In genomic region chr11:103395612-103396011, GRCh38 we compare ENCODE assay signal across 17 cellular contexts.
DNase-seq lines count a peak whose midpoint lies in the region; ATAC-seq, FAIRE-seq and TF ChIP-seq lines count a peak whose summit lies in the region.
"Had no signal": no experiment of that assay in that cellular context is flagged by ENCODE, and none has a peak within 500 bp of the region (broad histone marks: within the 10 kb centered on the region; RNA-seq: fewer than 3 reads in every experiment).

No MANE protein-coding gene starts in this region.

- H3K27ac ChIP-seq in AG04450 (ENCODE audit: low read depth, low read length) (peak overlapping the region; percentile 25), keratinocyte (ENCODE audit: control insufficient read depth, insufficient read depth, low read length) (no peak overlapping the region)
- H3K27ac ChIP-seq: ascending aorta, prostate gland had no signal

- POLR2A ChIA-PET in AG04450 (lab: Yijun Ruan, JAX): no interaction called here

- dilution Hi-C loops in keratinocyte (cut with MboI; ENCODE audit: extremely low pct_ligation_motif_present, low sequenced_read_pairs): no loop called here

- peaks cover 0 to 3% of the 10 kb centered on the region in 2 donors for H3K9me3 Mint-ChIP-seq in stimulated activated naive B cell treated with anti-CD40 and anti-IgM and Interleukin-4, amounts not matched to agents 10 μg/mL and 1 μg/mL and 100 μg/mL, for 72 hours
- H3K9me3 Mint-ChIP-seq: activated T-helper 1 cell treated with anti-CD3 and anti-CD28 coated beads, Interleukin-12 subunit alpha, Interleukin-12 subunit beta, Interleukin-2, Interleukin-4 antibody, amounts not matched to agents 30 ng/mL and 10 ng/mL and 1 ng/mL, durations not matched to agents 14 hours and 24 hours and 36 hours; stimulated activated memory B cell treated with anti-CD40 and anti-IgM and Interleukin-4, amounts not matched to agents 10 μg/mL and 1 μg/mL and 100 μg/mL, for 72 hours had no signal

- H2AFZ ChIP-seq in keratinocyte (ENCODE audit: control insufficient read depth, low read length): no peak overlapping the region

- H3K36me3 Mint-ChIP-seq in stimulated activated naive B cell treated with anti-CD40 and anti-IgM and Interleukin-4, amounts not matched to agents 10 μg/mL and 1 μg/mL and 100 μg/mL, for 72 hours: peaks cover 0 to 2% of the 10 kb centered on the region in 2 donors
- H3K36me3 Mint-ChIP-seq: stimulated activated memory B cell treated with anti-CD40 and anti-IgM and Interleukin-4, amounts not matched to agents 10 μg/mL and 1 μg/mL and 100 μg/mL, for 72 hours had no signal

- no peaks in the 10 kb centered on the region for H3K36me3 ChIP-seq in keratinocyte (ENCODE audit: control insufficient read depth in 2 of 2, extremely low read depth in 1 of 2, insufficient read depth in 2 of 2, low read length in 2 of 2)
- H3K36me3 ChIP-seq: prostate gland had no signal

- no peak for DNase-seq in AG04450 (ENCODE audit: low read depth, low spot score)
- DNase-seq in HS-27A (ENCODE audit: low read depth): peak; percentile 1
- DNase-seq in astrocyte of the spinal cord (ENCODE audit: low read depth, low spot score): peak; percentile 66
- DNase-seq in keratinocyte (ENCODE audit: low read depth, low spot score): no peak
- no peak for DNase-seq in CD1c-positive myeloid dendritic cell (ENCODE audit: extremely low spot score)
- no peak for DNase-seq in NCI-H510A treated with DMSO at 0.1 percent for 48 hours (lab: John Stamatoyannopoulos, UW)
- no peak for DNase-seq in stimulated activated naive B cell treated with anti-CD40 and anti-IgM and Interleukin-4, amounts not matched to agents 10 μg/mL and 1 μg/mL and 100 μg/mL, for 72 hours
- DNase-seq: activated CD4-positive, alpha-beta T cell treated with anti-CD3 and anti-CD28 coated beads, Interleukin-2, amount 10 ng/mL, durations not matched to agents 7 days and 5 days; DND-41; NCI-H1048; NCI-H2227 treated with DMSO at 0.1 percent for 48 hours; stimulated activated CD4-positive, alpha-beta T cell treated with anti-CD3 and anti-CD28 coated beads, Interleukin-4, amount 100 ng/mL, for 24 hours had no signal

- H3K9me3 ChIP-seq in AG04450 (ENCODE audit: control insufficient read depth, insufficient read depth, low read length): peaks cover 6% of the 10 kb centered on the region
- H3K9me3 ChIP-seq in keratinocyte (ENCODE audit: control insufficient read depth, low read depth, low read length): no peaks in the 10 kb centered on the region
- H3K9me3 ChIP-seq: ascending aorta, prostate gland had no signal

- H3K4me3 Mint-ChIP-seq in stimulated activated naive B cell treated with anti-CD40 and anti-IgM and Interleukin-4, amounts not matched to agents 10 μg/mL and 1 μg/mL and 100 μg/mL, for 72 hours: no peak overlapping the region
- H3K4me3 Mint-ChIP-seq: activated CD4-positive, alpha-beta T cell treated with anti-CD3 and anti-CD28 coated beads, Interleukin-2, amount 10 ng/mL, durations not matched to agents 7 days and 5 days; activated T-helper 1 cell treated with anti-CD3 and anti-CD28 coated beads, Interleukin-12 subunit alpha, Interleukin-12 subunit beta, Interleukin-2, Interleukin-4 antibody, amounts not matched to agents 30 ng/mL and 10 ng/mL and 1 ng/mL, durations not matched to agents 14 hours and 24 hours and 36 hours; stimulated activated memory B cell treated with anti-CD40 and anti-IgM and Interleukin-4, amounts not matched to agents 10 μg/mL and 1 μg/mL and 100 μg/mL, for 72 hours had no signal

- H3K4me1 ChIP-seq in keratinocyte (ENCODE audit: control insufficient read depth, extremely low read depth, insufficient read depth, low read length): peaks cover 5% of the 10 kb centered on the region
- H3K4me1 ChIP-seq: ascending aorta, prostate gland had no signal

- CTCF ChIA-PET in AG04450 (lab: Charles Lee): no interaction called here

- H3K4me1 Mint-ChIP-seq in stimulated activated naive B cell treated with anti-CD40 and anti-IgM and Interleukin-4, amounts not matched to agents 10 μg/mL and 1 μg/mL and 100 μg/mL, for 72 hours: no peaks in the 10 kb centered on the region
- H3K4me1 Mint-ChIP-seq: activated CD4-positive, alpha-beta T cell treated with anti-CD3 and anti-CD28 coated beads, Interleukin-2, amount 10 ng/mL, durations not matched to agents 7 days and 5 days; stimulated activated memory B cell treated with anti-CD40 and anti-IgM and Interleukin-4, amounts not matched to agents 10 μg/mL and 1 μg/mL and 100 μg/mL, for 72 hours had no signal

- no peak overlapping the region for H3K27ac Mint-ChIP-seq in stimulated activated naive B cell treated with anti-CD40 and anti-IgM and Interleukin-4, amounts not matched to agents 10 μg/mL and 1 μg/mL and 100 μg/mL, for 72 hours
- H3K27ac Mint-ChIP-seq: activated CD4-positive, alpha-beta T cell treated with anti-CD3 and anti-CD28 coated beads, Interleukin-2, amount 10 ng/mL, durations not matched to agents 7 days and 5 days; activated T-helper 1 cell treated with anti-CD3 and anti-CD28 coated beads, Interleukin-12 subunit alpha, Interleukin-12 subunit beta, Interleukin-2, Interleukin-4 antibody, amounts not matched to agents 30 ng/mL and 10 ng/mL and 1 ng/mL, durations not matched to agents 14 hours and 24 hours and 36 hours; stimulated activated memory B cell treated with anti-CD40 and anti-IgM and Interleukin-4, amounts not matched to agents 10 μg/mL and 1 μg/mL and 100 μg/mL, for 72 hours had no signal

- H3K27me3 ChIP-seq in AG04450 (ENCODE audit: control insufficient read depth, insufficient read depth, low read length) (no peaks in the 10 kb centered on the region), keratinocyte (ENCODE audit: control insufficient read depth, extremely low read depth, insufficient read depth, low read length) (no peaks in the 10 kb centered on the region)
- H3K27me3 ChIP-seq: ascending aorta had no signal

- no peak overlapping the region for H3K9ac ChIP-seq in keratinocyte (ENCODE audit: control insufficient read depth, extremely low read depth, insufficient read depth, low read length)

- H3K4me2 ChIP-seq in keratinocyte (ENCODE audit: control insufficient read depth, extremely low read depth, insufficient read depth, low read depth, low read length): peak overlapping the region; percentile 2

- in situ Hi-C loops in astrocyte of the spinal cord (cut with HindIII; ENCODE audit: low sequenced_read_pairs): no loop called here

- no peaks in the 10 kb centered on the region for H3K9me1 ChIP-seq in keratinocyte (ENCODE audit: control insufficient read depth, extremely low read depth, insufficient read depth, low read length)

- no peak overlapping the region for H3K4me3 ChIP-seq in AG04450 (ENCODE audit: low read depth, low read length)
- no peak overlapping the region for H3K4me3 ChIP-seq in astrocyte of the spinal cord (ENCODE audit: low read depth, low read length)
- H3K4me3 ChIP-seq in keratinocyte (ENCODE audit: control insufficient read depth in 2 of 3, extremely low read depth in 1 of 3, insufficient read depth in 2 of 3, low read depth in 1 of 3, low read length in 3 of 3): no peak overlapping the region
- H3K4me3 ChIP-seq: ascending aorta, prostate gland had no signal

- H4K20me1 ChIP-seq in keratinocyte (ENCODE audit: control insufficient read depth, extremely low read depth, insufficient read depth, low read length): no peaks in the 10 kb centered on the region

- no peak for ATAC-seq in GM21390 (IDR thresholded peaks at IDR 0.05; ENCODE audit: unreplicated experiment)
- ATAC-seq in stimulated activated naive B cell treated with anti-CD40 and anti-IgM and Interleukin-4, amounts not matched to agents 10 μg/mL and 1 μg/mL and 100 μg/mL, for 72 hours (replicated peaks): no peak
- ATAC-seq: stimulated activated memory B cell treated with anti-CD40 and anti-IgM and Interleukin-4, amounts not matched to agents 10 μg/mL and 1 μg/mL and 100 μg/mL, for 72 hours had no signal

- no peaks in the 10 kb centered on the region for H3K27me3 Mint-ChIP-seq in stimulated activated naive B cell treated with anti-CD40 and anti-IgM and Interleukin-4, amounts not matched to agents 10 μg/mL and 1 μg/mL and 100 μg/mL, for 72 hours
- H3K27me3 Mint-ChIP-seq: activated CD4-positive, alpha-beta T cell treated with anti-CD3 and anti-CD28 coated beads, Interleukin-2, amount 10 ng/mL, durations not matched to agents 7 days and 5 days; stimulated activated memory B cell treated with anti-CD40 and anti-IgM and Interleukin-4, amounts not matched to agents 10 μg/mL and 1 μg/mL and 100 μg/mL, for 72 hours had no signal

- TF ChIP-seq CTCF in AG04450 (IDR thresholded peaks at IDR 0.05; ENCODE audit: low read depth, low read length) (no peak), astrocyte of the spinal cord (IDR thresholded peaks at IDR 0.05; ENCODE audit: low read depth, low read length) (no peak), keratinocyte (optimal IDR thresholded peaks at IDR 0.05 in 1 of 3, IDR thresholded peaks at IDR 0.05 in 1 of 3, conservative IDR thresholded peaks at IDR 0.05 in 1 of 3; ENCODE audit: extremely low read depth in 1 of 3, insufficient read depth in 2 of 3, low read length in 3 of 3) (no peak)

- no peaks in the 10 kb centered on the region for H3K79me2 ChIP-seq in keratinocyte (ENCODE audit: control insufficient read depth, insufficient read depth, low read length)

- no peak for FAIRE-seq in keratinocyte (lab: Jason Lieb, UNC)

Comparison
In these comparisons a context has a peak if more than half of its experiments do, and no peak if none do; other contexts are left out.
1. DNase-seq: peak in HS-27A (single experiment) and astrocyte of the spinal cord (single experiment); none in AG04450 (single experiment), keratinocyte (single experiment), CD1c-positive myeloid dendritic cell (single experiment), NCI-H510A treated with DMSO at 0.1 percent for 48 hours (single experiment) and stimulated activated naive B cell treated with anti-CD40 and anti-IgM and Interleukin-4, amounts not matched to agents 10 μg/mL and 1 μg/mL and 100 μg/mL, for 72 hours (single experiment).